Comparison of ENCODE assay signal across 20 cellular contexts in the genomic region with DNA sequence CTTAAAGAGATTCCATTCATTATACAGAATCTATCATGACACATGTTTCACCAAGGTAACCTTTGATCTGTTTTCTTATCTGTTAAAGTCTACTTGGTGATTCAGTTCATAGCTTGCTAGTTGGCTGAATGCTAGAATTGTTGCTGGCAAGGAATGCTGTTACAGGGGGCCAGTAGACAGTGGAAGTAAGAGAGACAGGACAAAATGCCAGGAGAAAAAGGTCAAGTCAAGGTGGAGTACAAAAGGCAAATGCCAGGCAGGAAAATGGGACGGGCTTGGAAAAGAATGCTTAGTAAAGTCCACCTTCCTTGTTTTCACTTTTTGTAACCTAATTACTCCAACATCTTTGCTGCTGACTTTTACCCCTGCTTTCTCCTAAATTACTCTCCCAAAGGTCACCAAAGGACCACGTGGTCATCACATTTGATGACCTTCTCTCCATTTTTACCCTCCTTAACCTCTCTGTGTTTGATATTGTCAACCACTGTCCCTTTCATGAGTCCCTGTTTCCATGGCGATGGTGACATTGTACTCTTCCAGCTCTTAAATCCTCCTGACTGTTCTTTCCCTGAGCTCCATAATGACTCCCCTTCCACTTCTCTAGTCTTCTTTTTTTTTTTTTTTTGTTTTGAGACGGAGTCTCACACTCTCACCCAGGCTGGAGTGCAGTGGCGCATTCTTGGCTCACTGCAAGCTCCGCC. TPM values are rescaled to one million over a fixed set of nuclear protein-coding genes. Genes with fewer than 3 reads are reported as not detected.
DNase-seq lines count a peak whose midpoint lies in the region; TF ChIP-seq lines count a peak whose summit lies in the region.
"Had no signal": no experiment of that assay in that cellular context is flagged by ENCODE, and none has a peak within 500 bp of the region (broad histone marks: within the 10 kb centered on the region; RNA-seq: fewer than 3 reads in every experiment).

No MANE protein-coding gene starts in this region.

- H3K4me3 ChIP-seq in HEK293 (ENCODE audit: low read depth, low read length) (no peak overlapping the region), fibroblast of the aortic adventitia (ENCODE audit: low read depth, low read length) (no peak overlapping the region), neural progenitor cell (no peak overlapping the region), prostate gland (no peak overlapping the region)
- H3K4me3 ChIP-seq: dorsolateral prefrontal cortex, esophagus squamous epithelium, right atrium auricular region had no signal

- H3K79me2 ChIP-seq in neural progenitor cell (ENCODE audit: low read depth): no peaks in the 10 kb centered on the region

- H3K4me2 ChIP-seq in neural progenitor cell: no peak overlapping the region

- intact Hi-C loops in prostate gland (cut with DNase I): no loop called here

- H3K4me1 ChIP-seq in HEK293 (ENCODE audit: control insufficient read depth, insufficient read depth, low read length) (no peaks in the 10 kb centered on the region), neural progenitor cell (no peaks in the 10 kb centered on the region), prostate gland (replicated peaks) (no peaks in the 10 kb centered on the region)

- H3K4me1 Mint-ChIP-seq in neural progenitor cell: peaks cover 7% of the 10 kb centered on the region
- H3K4me1 Mint-ChIP-seq: nephron had no signal

- H4K20me1 ChIP-seq in neural progenitor cell (ENCODE audit: low read depth): no peaks in the 10 kb centered on the region

- H3K27me3 ChIP-seq in neural progenitor cell (no peaks in the 10 kb centered on the region), prostate gland (replicated peaks; ENCODE audit: insufficient read depth) (no peaks in the 10 kb centered on the region)
- H3K27me3 ChIP-seq: dorsolateral prefrontal cortex, esophagus squamous epithelium, right atrium auricular region had no signal

- TF ChIP-seq CTCF in HEK293 (tag by site-specific recombination; IDR thresholded peaks at IDR 0.05) (no peak), fibroblast of the aortic adventitia (IDR thresholded peaks at IDR 0.05; ENCODE audit: insufficient read depth, low read length) (no peak), neural progenitor cell (IDR thresholded peaks at IDR 0.05) (no peak), prostate gland (IDR thresholded peaks at IDR 0.05) (no peak)

- H3K9ac ChIP-seq in neural progenitor cell: no peak overlapping the region

- H3K36me3 Mint-ChIP-seq in neural progenitor cell: peaks cover 49% of the 10 kb centered on the region

- no peaks in the 10 kb centered on the region for H3K36me3 ChIP-seq in HEK293 (ENCODE audit: control insufficient read depth in 2 of 2, insufficient read depth in 1 of 2, low read length in 2 of 2)
- H3K36me3 ChIP-seq in neural progenitor cell: no peaks in the 10 kb centered on the region
- no peaks in the 10 kb centered on the region for H3K36me3 ChIP-seq in prostate gland
- H3K36me3 ChIP-seq: right atrium auricular region had no signal

- in situ Hi-C loops in G401 (cut with HindIII; ENCODE audit: low sequenced_read_pairs): no loop called here

- no peak overlapping the region for H3K27ac ChIP-seq in HEK293 (ENCODE audit: extremely low read depth, low read depth, low read length)
- H3K27ac ChIP-seq in neural progenitor cell: no peak overlapping the region
- no peak overlapping the region for H3K27ac ChIP-seq in prostate gland
- H3K27ac ChIP-seq: dorsolateral prefrontal cortex, esophagus squamous epithelium, right atrium auricular region had no signal

- H3K9me3 ChIP-seq in HEK293 (ENCODE audit: control insufficient read depth, insufficient read depth, low read depth, low read length): no peaks in the 10 kb centered on the region
- H3K9me3 ChIP-seq in neural progenitor cell (ENCODE audit: low read depth): no peaks in the 10 kb centered on the region
- no peaks in the 10 kb centered on the region for H3K9me3 ChIP-seq in prostate gland
- H3K9me3 ChIP-seq: esophagus squamous epithelium, right atrium auricular region had no signal

- H3K9me3 Mint-ChIP-seq in neural progenitor cell: no peaks in the 10 kb centered on the region
- H3K9me3 Mint-ChIP-seq: activated CD4-positive, alpha-beta memory T cell treated with anti-CD3 and anti-CD28 coated beads, Interleukin-2, amount 10 ng/mL, durations not matched to agents 7 days and 5 days; CD4-positive, alpha-beta T cell; nephron had no signal

- CTCF ChIA-PET in HEK293 (lab: Yijun Ruan, JAX): interaction anchor here (2.1 kb wide), 1 partner anchor 14 kb away, joined by 7 read pairs; no protein-coding TSS in a partner anchor

- H3K4me3 Mint-ChIP-seq in neural progenitor cell: no peak overlapping the region
- H3K4me3 Mint-ChIP-seq: activated CD4-positive, alpha-beta memory T cell treated with anti-CD3 and anti-CD28 coated beads, Interleukin-2, amount 10 ng/mL, durations not matched to agents 7 days and 5 days; CD4-positive, alpha-beta T cell; nephron had no signal

- no peak for TF ChIP-seq POLR2A in prostate gland (IDR thresholded peaks at IDR 0.05)

- H2AFZ ChIP-seq in neural progenitor cell (replicated peaks): no peak overlapping the region

- no peaks in the 10 kb centered on the region for H3F3A ChIP-seq in neural progenitor cell (ENCODE audit: low read depth)

- H3K27ac Mint-ChIP-seq in neural progenitor cell: no peak overlapping the region
- H3K27ac Mint-ChIP-seq: activated CD4-positive, alpha-beta memory T cell treated with anti-CD3 and anti-CD28 coated beads, Interleukin-2, amount 10 ng/mL, durations not matched to agents 7 days and 5 days; CD4-positive, alpha-beta T cell; nephron had no signal

- WGBS in prostate gland: 91% methylated on average over 6 of the region's 6 CpGs

- DNase-seq in RPMI7951 (ENCODE audit: low read depth): peak; percentile 38
- DNase-seq in fibroblast of the aortic adventitia (ENCODE audit: low read depth): peak; percentile 60
- DNase-seq in neural progenitor cell (ENCODE audit: low spot score): peak; percentile 56
- DNase-seq in prostate gland (ENCODE audit: low spot score): no peak
- DNase-seq in G401 (ENCODE audit: low spot score): no peak
- DNase-seq in RPMI8226: no peak
- no peak for DNase-seq in NCI-H2227 (lab: John Stamatoyannopoulos, UW; ENCODE audit: unreplicated experiment)
- DNase-seq: activated CD4-positive, alpha-beta memory T cell treated with anti-CD3 and anti-CD28 coated beads, Interleukin-2, amount 10 ng/mL, durations not matched to agents 7 days and 5 days; aorta; CD4-positive, alpha-beta T cell; dorsolateral prefrontal cortex; esophagus squamous epithelium; hippocampal formation; left ventricle myocardium superior; NCI-H1092 treated with DMSO at 0.1 percent for 48 hours; NCI-H345; stimulated activated CD4-positive, alpha-beta T cell treated with anti-CD3 and anti-CD28 coated beads, Interleukin-1b, Interleukin-23, amount 100 ng/mL, for 48 hours had no signal

- POLR2A ChIA-PET in HEK293 (lab: Yijun Ruan, JAX): interaction anchor here (0.6 kb wide), 3 partner anchors 350 to 1520 kb away, joined by 4 to 10 read pairs (median 5); no protein-coding TSS in a partner anchor

- H3K27me3 Mint-ChIP-seq in neural progenitor cell (ENCODE audit: insufficient read depth, low read depth): peaks cover 3% of the 10 kb centered on the region
- H3K27me3 Mint-ChIP-seq: activated CD4-positive, alpha-beta memory T cell treated with anti-CD3 and anti-CD28 coated beads, Interleukin-2, amount 10 ng/mL, durations not matched to agents 7 days and 5 days; CD4-positive, alpha-beta T cell had no signal

TF ChIP-seq in HEK293, 187 proteins besides CTCF, POLR2A, EP300 and RAD21:
- TF ChIP-seq ZNF473 (tag by site-specific recombination; IDR thresholded peaks at IDR 0.05): no peak
- TF ChIP-seq PRDM1 (tag by site-specific recombination; IDR thresholded peaks at IDR 0.05): 0 out of 2 replicates have a peak, but pooled peaks have one; percentile 40

RNA-seq across cellular contexts. Expression of a gene that starts 24.5 kb away (rescaled TPM):
- 12.3 and 16.8 TPM in 2 replicates for total RNA-seq in RPMI7951 (2014; rRNA removed; shearing (Covaris generic))
- 11.5 and 21.1 TPM in 2 replicates for total RNA-seq in fibroblast of the aortic adventitia (ENCODE audit: low replicate concordance)
- total RNA-seq in neural progenitor cell (ENCODE audit: low replicate concordance): 16.4 and 18.9 TPM in 2 replicates
- 10 to 100 TPM; 16.2 to 48.6 TPM for total RNA-seq in prostate gland
- total RNA-seq in G401 (2014; rRNA removed; shearing (Covaris generic)): 8.4 and 9.1 TPM in 2 replicates

Comparison
In these comparisons a context has a peak if more than half of its experiments do, and no peak if none do; other contexts are left out.
1. DNase-seq: peak in RPMI7951 (single experiment), fibroblast of the aortic adventitia (single experiment) and neural progenitor cell (single experiment); none in prostate gland (single experiment), G401 (single experiment), RPMI8226 (single experiment) and NCI-H2227 (single experiment).